ENCODE assay signal across 1 cellular context in the genomic region with DNA sequence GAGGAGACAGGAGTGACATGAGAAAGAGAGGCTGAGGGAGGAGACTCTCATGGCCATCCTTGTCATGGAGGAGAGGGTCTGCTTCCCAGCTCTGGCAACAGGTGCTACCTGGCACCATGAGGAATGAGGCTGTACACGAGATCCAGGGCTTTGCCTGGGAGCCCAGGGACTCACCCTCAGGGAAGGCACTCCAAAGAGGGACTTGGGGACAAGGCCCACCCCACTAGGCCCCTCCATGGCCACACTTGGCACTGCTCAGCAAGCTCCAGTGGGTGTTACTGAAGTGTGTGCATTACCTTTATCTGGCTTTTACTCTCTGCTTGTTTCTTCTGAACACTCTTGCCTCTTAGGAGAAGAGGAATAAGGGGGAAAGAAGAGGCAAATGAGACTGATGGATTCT.
TF ChIP-seq lines count a peak whose summit lies in the region.

No MANE protein-coding gene starts in this region.

TF ChIP-seq in HEK293, 187 proteins besides CTCF, POLR2A, EP300 and RAD21:
- TF ChIP-seq SCRT2 (tag by site-specific recombination; IDR thresholded peaks at IDR 0.05) (0 out of 2 replicates have a peak, but pooled peaks have one; percentile 15), ZNF600 (tag by site-specific recombination; IDR thresholded peaks at IDR 0.05) (no peak), KLF8 (tag by site-specific recombination; IDR thresholded peaks at IDR 0.05) (no peak), ZNF571 (tag by site-specific recombination; IDR thresholded peaks at IDR 0.05) (no peak), ZNF623 (tag by site-specific recombination; IDR thresholded peaks at IDR 0.05) (no peak)
TF ChIP-seq in HEK293: peak in this region for 1.
